ENCODE assay signal across 9 cellular contexts in the genomic region with DNA sequence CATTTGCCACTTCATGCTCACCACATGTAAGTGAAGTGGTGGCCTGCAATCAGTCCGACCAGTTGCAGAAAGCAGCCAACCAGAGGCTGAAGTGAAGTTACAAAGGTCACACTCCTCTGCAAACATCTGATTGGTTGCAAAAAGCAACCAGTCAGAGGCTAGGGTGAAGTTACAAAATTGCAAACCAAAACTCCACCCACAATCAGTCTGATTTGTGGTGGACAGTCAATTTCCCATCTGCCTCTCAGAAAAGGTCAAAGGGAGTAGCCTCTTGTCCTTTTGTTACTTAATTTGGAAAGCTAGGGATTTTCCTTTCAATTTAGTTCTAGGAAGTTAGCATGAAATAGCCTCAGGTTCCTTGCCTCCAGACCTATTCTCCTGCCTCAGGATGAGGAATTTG.
"Had no signal": no experiment of that assay in that cellular context is flagged by ENCODE, and none has a peak within 500 bp of the region (broad histone marks: within the 10 kb centered on the region; RNA-seq: fewer than 3 reads in every experiment).

No MANE protein-coding gene starts in this region.

- H3K9me3 ChIP-seq: HAP-1 had no signal

- H3K4me1 ChIP-seq: HAP-1 had no signal

- ATAC-seq: HCT116, K562 had no signal

- H3K27ac ChIP-seq: GM23248, HL-60 had no signal

- DNase-seq: GM23248, GOT3, H7, HFFc6, IMR-90 had no signal

- FAIRE-seq: K562 had no signal

- H3K4me3 ChIP-seq: GM23248, HAP-1, K562 had no signal

- H3K36me3 ChIP-seq: HAP-1 had no signal

- H3K9ac ChIP-seq: GM23248 had no signal

- H2AFZ ChIP-seq: GM23248 had no signal
